11 cellular contexts compared by ENCODE assay signal in the genomic region with DNA sequence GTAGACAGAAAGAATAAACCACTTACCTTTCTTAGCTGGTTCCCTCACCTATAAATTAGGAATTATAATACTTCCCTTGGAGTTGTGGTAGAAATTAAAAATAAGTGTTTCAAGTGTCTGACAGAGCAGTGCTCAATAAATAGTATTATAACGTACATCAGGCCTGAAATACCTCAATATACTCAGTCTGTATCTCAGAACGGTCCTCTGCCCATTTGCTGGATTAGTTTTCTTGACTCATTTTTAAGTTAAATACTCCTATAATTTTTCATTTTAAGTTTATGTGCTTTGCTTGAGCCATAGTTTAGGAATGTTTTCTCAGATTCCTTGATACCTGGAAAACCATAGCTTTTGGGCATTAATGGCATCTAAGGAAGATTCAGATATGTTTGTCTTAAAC.
"Had no signal": no experiment of that assay in that cellular context is flagged by ENCODE, and none has a peak within 500 bp of the region (broad histone marks: within the 10 kb centered on the region; RNA-seq: fewer than 3 reads in every experiment).

No MANE protein-coding gene starts in this region.

- H3K4me3 ChIP-seq: GM23248, GM23338, HAP-1 had no signal

- H2AFZ ChIP-seq: GM23248, GM23338 had no signal

- H3K4me3 Mint-ChIP-seq: GM23338, H9, HFFc6 had no signal

- ATAC-seq: GM23338, HCT116 had no signal

- H3K9me3 ChIP-seq: HAP-1 had no signal

- H3K36me3 ChIP-seq: HAP-1 had no signal

- FAIRE-seq: H1, H54 had no signal

- H3K4me2 ChIP-seq: GM23338 had no signal

- H3K27ac Mint-ChIP-seq: GM23338, H9, HFFc6 had no signal

- H3K27ac ChIP-seq: GM23248 had no signal

- H3K4me1 Mint-ChIP-seq: GM23338, H9 had no signal

- DNase-seq: GM23248, GOT3, H7, H9, HCEC 1CT, HFFc6 had no signal

- H3K9me3 Mint-ChIP-seq: GM23338, H9, HFFc6 had no signal

- H3K9ac ChIP-seq: GM23248 had no signal
